In genomic region chr7:22420008-22420407, GRCh38 we compare ENCODE assay signal across 8 cellular contexts.
"Had no signal": no experiment of that assay in that cellular context is flagged by ENCODE, and none has a peak within 500 bp of the region (broad histone marks: within the 10 kb centered on the region; RNA-seq: fewer than 3 reads in every experiment).

No MANE protein-coding gene starts in this region.

- H3K4me3 ChIP-seq: GM23338, K562 had no signal

- H2AFZ ChIP-seq: GM23338 had no signal

- FAIRE-seq: H1, H54 had no signal

- ATAC-seq: GM23338, K562 had no signal

- DNase-seq: H9, HCEC 1CT, IMR-90, KG1 had no signal

- H3K4me2 ChIP-seq: GM23338 had no signal
